ENCODE assay signal across 10 cellular contexts in genomic region chr14:69674546-69675245, GRCh38.
DNase-seq lines count a peak whose midpoint lies in the region; ATAC-seq and TF ChIP-seq lines count a peak whose summit lies in the region.
"Had no signal": no experiment of that assay in that cellular context is flagged by ENCODE, and none has a peak within 500 bp of the region (broad histone marks: within the 10 kb centered on the region; RNA-seq: fewer than 3 reads in every experiment).

No MANE protein-coding gene starts in this region.

- ATAC-seq in activated CD8-positive, alpha-beta T cell treated with anti-CD3 and anti-CD28 coated beads, Interleukin-2, amount 10 ng/mL, durations not matched to agents 7 days and 5 days: no peak
- peak in 6 of 8 donors; percentile 18 to 57 (median 42) for ATAC-seq in heart right ventricle
- ATAC-seq in HG03469 (IDR thresholded peaks at IDR 0.05; ENCODE audit: unreplicated experiment): no peak
- no peak for ATAC-seq in GM21825 (IDR thresholded peaks at IDR 0.05; ENCODE audit: unreplicated experiment)

- peak overlapping the region; percentile 24 to 78 (median 70) for H3K27ac ChIP-seq in heart right ventricle
- H3K27ac ChIP-seq: GM23248 had no signal

- H3K36me3 Mint-ChIP-seq in Calu3 (ENCODE audit: insufficient read depth, unreplicated experiment): peaks cover 4% of the 10 kb centered on the region
- peaks cover 26% of the 10 kb centered on the region for H3K36me3 Mint-ChIP-seq in activated CD8-positive, alpha-beta T cell treated with anti-CD3 and anti-CD28 coated beads, Interleukin-2, amount 10 ng/mL, durations not matched to agents 7 days and 5 days (ENCODE audit: low read depth)

- no peak overlapping the region for H3K27ac Mint-ChIP-seq in Calu3 (ENCODE audit: unreplicated experiment)
- peak overlapping the region; percentile 85 for H3K27ac Mint-ChIP-seq in activated CD8-positive, alpha-beta T cell treated with anti-CD3 and anti-CD28 coated beads, Interleukin-2, amount 10 ng/mL, durations not matched to agents 7 days and 5 days

- DNase-seq in Calu3 (no peak), heart right ventricle (no peak), HAP-1 (ENCODE audit: low spot score in 2 of 2) (no peak), BE2C (no peak)
- no peak for DNase-seq in activated CD8-positive, alpha-beta T cell treated with anti-CD3 and anti-CD28 coated beads, Interleukin-2, amount 10 ng/mL, durations not matched to agents 7 days and 5 days
- peak; percentile 27 for DNase-seq in stimulated activated CD4-positive, alpha-beta T cell treated with anti-CD3 and anti-CD28 coated beads, Interleukin-4, amount 100 ng/mL, for 1 hour
- DNase-seq: NCI-H524 had no signal

- H3K4me1 ChIP-seq in heart right ventricle (peaks cover 43 to 90% (median 72%) of the 10 kb centered on the region in 9 donors), HAP-1 (peaks cover 12% of the 10 kb centered on the region), BE2C (no peaks in the 10 kb centered on the region; the same call in 1 of the 2 replicates)

- no TSS peak for BruUV-seq in Calu3 (replicated peaks; lab: Mats Ljungman, UMichigan)

- H3K9me3 Mint-ChIP-seq in Calu3 (ENCODE audit: low read depth, unreplicated experiment): no peaks in the 10 kb centered on the region
- H3K9me3 Mint-ChIP-seq in activated CD8-positive, alpha-beta T cell treated with anti-CD3 and anti-CD28 coated beads, Interleukin-2, amount 10 ng/mL, durations not matched to agents 7 days and 5 days (ENCODE audit: insufficient read depth): no peaks in the 10 kb centered on the region

- H3K27me3 ChIP-seq in heart right ventricle (no peaks in the 10 kb centered on the region), HAP-1 (ENCODE audit: low read depth) (no peaks in the 10 kb centered on the region), BE2C (no peaks in the 10 kb centered on the region)

- peaks cover 50% of the 10 kb centered on the region for H3K4me1 Mint-ChIP-seq in Calu3 (ENCODE audit: low read depth, unreplicated experiment)
- peaks cover 72% of the 10 kb centered on the region for H3K4me1 Mint-ChIP-seq in activated CD8-positive, alpha-beta T cell treated with anti-CD3 and anti-CD28 coated beads, Interleukin-2, amount 10 ng/mL, durations not matched to agents 7 days and 5 days (ENCODE audit: low read depth)

- no peaks in the 10 kb centered on the region for H3K9me3 ChIP-seq in heart right ventricle
- H3K9me3 ChIP-seq in HAP-1: no peaks in the 10 kb centered on the region
- no peaks in the 10 kb centered on the region for H3K9me3 ChIP-seq in BE2C

- H3K36me3 ChIP-seq in heart right ventricle (peaks cover 0 to 9% (median 0%) of the 10 kb centered on the region in 9 donors), HAP-1 (replicated peaks) (no peaks in the 10 kb centered on the region), BE2C (no peaks in the 10 kb centered on the region)

- POLR2A ChIA-PET in activated CD8-positive, alpha-beta T cell treated with anti-CD3 and anti-CD28 coated beads, Interleukin-2, amount 10 ng/mL, durations not matched to agents 7 days and 5 days (lab: Charles Lee): interaction anchor here (1.4 to 2.5 kb wide), 3 partner anchors 60 to 92 kb away, joined by 5 to 10 read pairs (median 6); partner anchors contain the start of genes SRSF5 and SUSD6

- intact Hi-C loops in Calu3 (cut with micrococcal nuclease; ENCODE audit: unreplicated experiment): loop anchor here (5.0 kb wide), 1 partner anchor 33 kb away; no protein-coding TSS in a partner anchor
- intact Hi-C loops in heart right ventricle (cut with DNase I): loop anchor here in 7 of 10 donors (5.0 to 10.0 kb wide), 4 partner anchors 38 to 62 kb away; partner anchors contain the start of gene SUSD6 (in 5 of the 7)

- H3K4me3 ChIP-seq in heart right ventricle (peak overlapping the region in 2 of 10 donors; percentile 9 to 24), HAP-1 (no peak overlapping the region), BE2C (ENCODE audit: low read depth, low read length) (no peak overlapping the region)
- H3K4me3 ChIP-seq: GM23248 had no signal

- in situ Hi-C loops in HAP-1 (cut with MboI; ENCODE audit: low sequenced_read_pairs): no loop called here

- TF ChIP-seq CTCF in Calu3 (IDR thresholded peaks at IDR 0.05; ENCODE audit: unreplicated experiment) (no peak), heart right ventricle (IDR thresholded peaks at IDR 0.05) (no peak), BE2C (IDR thresholded peaks at IDR 0.05; ENCODE audit: low read depth, low read length) (no peak)

- 51 to 62% methylated on average over 3 of the region's 3 CpGs for WGBS in heart right ventricle, 2 donors

- H3K27me3 Mint-ChIP-seq in Calu3 (ENCODE audit: unreplicated experiment): no peaks in the 10 kb centered on the region
- H3K27me3 Mint-ChIP-seq in activated CD8-positive, alpha-beta T cell treated with anti-CD3 and anti-CD28 coated beads, Interleukin-2, amount 10 ng/mL, durations not matched to agents 7 days and 5 days (ENCODE audit: low read depth): no peaks in the 10 kb centered on the region

- CTCF ChIA-PET in Calu3 (lab: Charles Lee): interaction anchor here (0.6 to 1.8 kb wide), 8 partner anchors 17 to 296 kb away, joined by 3 to 6 read pairs (median 4); no protein-coding TSS in a partner anchor
- CTCF ChIA-PET in activated CD8-positive, alpha-beta T cell treated with anti-CD3 and anti-CD28 coated beads, Interleukin-2, amount 10 ng/mL, durations not matched to agents 7 days and 5 days (lab: Charles Lee): interaction anchor here (0.6 to 3.7 kb wide), 17 partner anchors 10 to 71 kb away, joined by 3 to 16 read pairs (median 3); no protein-coding TSS in a partner anchor

- peak overlapping the region; percentile 3 for H3K4me3 Mint-ChIP-seq in Calu3 (ENCODE audit: low read depth, unreplicated experiment)
- H3K4me3 Mint-ChIP-seq in activated CD8-positive, alpha-beta T cell treated with anti-CD3 and anti-CD28 coated beads, Interleukin-2, amount 10 ng/mL, durations not matched to agents 7 days and 5 days: no peak overlapping the region

Comparison
In these comparisons a context has a peak if more than half of its experiments do, and no peak if none do; other contexts are left out.
1. ATAC-seq: peak in heart right ventricle (6 of 8); none in activated CD8-positive, alpha-beta T cell treated with anti-CD3 and anti-CD28 coated beads, Interleukin-2, amount 10 ng/mL, durations not matched to agents 7 days and 5 days (single experiment), HG03469 (single experiment) and GM21825 (single experiment).